ENCODE assay signal across 9 cellular contexts in the genomic region with DNA sequence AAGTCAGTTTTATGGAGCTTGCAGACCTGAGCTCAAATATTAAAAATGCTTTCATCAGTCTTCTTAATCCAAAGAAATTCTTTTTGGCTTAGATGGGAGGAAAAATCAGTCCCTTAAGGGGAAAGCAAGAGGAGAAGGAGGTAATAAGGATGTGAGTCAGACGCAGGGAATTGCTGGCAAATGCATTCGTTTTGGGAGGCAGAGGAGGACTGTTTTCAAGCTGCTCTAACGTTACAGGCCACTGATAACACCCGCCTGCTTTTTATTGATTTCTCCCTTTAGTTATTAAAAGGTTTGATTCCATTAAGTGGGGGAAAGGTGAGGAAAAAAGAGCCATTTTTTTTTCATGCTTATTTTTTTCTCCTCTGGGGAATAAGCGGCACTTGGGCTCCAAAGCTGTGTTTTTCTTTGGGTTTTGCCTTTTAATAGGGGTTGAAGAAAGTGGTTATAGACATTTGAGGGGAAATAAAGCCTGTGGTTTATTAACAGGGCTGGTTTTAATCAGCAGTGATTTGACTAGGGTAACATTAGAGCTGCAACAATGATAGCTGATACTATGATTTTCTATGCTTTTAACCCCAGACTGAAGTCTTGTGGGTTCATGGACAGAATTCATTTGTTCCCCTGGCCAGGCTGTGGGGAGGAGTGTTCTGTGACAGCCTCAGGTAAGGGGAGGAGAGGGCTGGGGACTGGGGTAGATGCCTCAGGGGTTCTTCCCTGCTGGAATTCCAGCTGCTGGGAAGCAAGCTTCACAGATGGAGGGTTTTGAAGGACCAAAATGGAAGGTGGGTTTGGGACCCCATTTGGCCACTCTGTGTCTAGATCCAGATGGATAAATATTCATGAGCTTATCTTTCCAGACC.
A peak's percentile ranks its signal among the peaks of the same experiment; 100 is the strongest.
DNase-seq lines count a peak whose midpoint lies in the region; ATAC-seq, FAIRE-seq and TF ChIP-seq lines count a peak whose summit lies in the region.
"Had no signal": no experiment of that assay in that cellular context is flagged by ENCODE, and none has a peak within 500 bp of the region (broad histone marks: within the 10 kb centered on the region; RNA-seq: fewer than 3 reads in every experiment).

No MANE protein-coding gene starts in this region.

- peak overlapping the region; percentile 78 for H3K27ac ChIP-seq in GM23248
- H3K27ac ChIP-seq in astrocyte (ENCODE audit: low read depth, low read length), result peak overlapping the region; percentile 44
- H3K27ac ChIP-seq in right cardiac atrium (ENCODE audit: low read length), result peak overlapping the region; percentile 78

- H3K79me2 ChIP-seq in GM23248 (ENCODE audit: insufficient read depth), result no peaks in the 10 kb centered on the region
- no peaks in the 10 kb centered on the region for H3K79me2 ChIP-seq in astrocyte (ENCODE audit: insufficient read depth, low read length)

- H3K27me3 ChIP-seq in GM23248 (replicated peaks; ENCODE audit: insufficient read depth), result no peaks in the 10 kb centered on the region
- H3K27me3 ChIP-seq in astrocyte (ENCODE audit: insufficient read depth, low read length), result no peaks in the 10 kb centered on the region
- no peaks in the 10 kb centered on the region for H3K27me3 ChIP-seq in right cardiac atrium (ENCODE audit: control insufficient read depth, insufficient read depth)
- H3K27me3 ChIP-seq in skeletal muscle satellite cell (ENCODE audit: control insufficient read depth, insufficient read depth, low read length), result no peaks in the 10 kb centered on the region

- intact Hi-C loops in right cardiac atrium (cut with DNase I), result no loop called here

- no peak for TF ChIP-seq CTCF in astrocyte (IDR thresholded peaks at IDR 0.05; ENCODE audit: insufficient read depth, low read depth, low read length)

- H4K20me1 ChIP-seq in GM23248 (ENCODE audit: insufficient read depth) (no peaks in the 10 kb centered on the region), astrocyte (ENCODE audit: insufficient read depth, low read length) (no peaks in the 10 kb centered on the region)

- H3K27me3 Mint-ChIP-seq in astrocyte (ENCODE audit: low read depth, unreplicated experiment), result no peaks in the 10 kb centered on the region
- H3K27me3 Mint-ChIP-seq in activated naive CD8-positive, alpha-beta T cell treated with anti-CD3 and anti-CD28 coated beads, Interleukin-2, amount 50 U/mL, for 24 hours, result peaks cover 4% of the 10 kb centered on the region

- no peak overlapping the region for H3K4me3 Mint-ChIP-seq in astrocyte (ENCODE audit: unreplicated experiment)
- no peak overlapping the region for H3K4me3 Mint-ChIP-seq in activated naive CD8-positive, alpha-beta T cell treated with anti-CD3 and anti-CD28 coated beads, Interleukin-2, amount 50 U/mL, for 24 hours

- H3K4me1 Mint-ChIP-seq in astrocyte (ENCODE audit: low read depth, unreplicated experiment), result peaks cover 28% of the 10 kb centered on the region
- peaks cover 5% of the 10 kb centered on the region for H3K4me1 Mint-ChIP-seq in activated naive CD8-positive, alpha-beta T cell treated with anti-CD3 and anti-CD28 coated beads, Interleukin-2, amount 50 U/mL, for 24 hours

- FAIRE-seq in astrocyte (lab: Jason Lieb, UNC), result peak; percentile 94
- FAIRE-seq: G401.6 had no signal

- H3K36me3 Mint-ChIP-seq in astrocyte (ENCODE audit: low read depth, unreplicated experiment), result no peaks in the 10 kb centered on the region
- no peaks in the 10 kb centered on the region for H3K36me3 Mint-ChIP-seq in activated naive CD8-positive, alpha-beta T cell treated with anti-CD3 and anti-CD28 coated beads, Interleukin-2, amount 50 U/mL, for 24 hours (ENCODE audit: low read depth)

- H3K9me2 ChIP-seq in GM23248 (ENCODE audit: insufficient read depth), result peaks cover 6% of the 10 kb centered on the region; the same call in 1 of the 2 replicates

- H3K4me1 ChIP-seq in GM23248 (ENCODE audit: insufficient read depth), result peaks cover 33% of the 10 kb centered on the region
- peaks cover 27% of the 10 kb centered on the region for H3K4me1 ChIP-seq in astrocyte (ENCODE audit: insufficient read depth, low read length)
- no peaks in the 10 kb centered on the region for H3K4me1 ChIP-seq in right cardiac atrium (ENCODE audit: control insufficient read depth, insufficient read depth, low read length)
- peaks cover 28% of the 10 kb centered on the region for H3K4me1 ChIP-seq in skeletal muscle satellite cell (ENCODE audit: control insufficient read depth, insufficient read depth, low read length)

- peak overlapping the region; percentile 75 for H3K27ac Mint-ChIP-seq in astrocyte (ENCODE audit: unreplicated experiment)
- H3K27ac Mint-ChIP-seq in activated naive CD8-positive, alpha-beta T cell treated with anti-CD3 and anti-CD28 coated beads, Interleukin-2, amount 50 U/mL, for 24 hours, result no peak overlapping the region

- H2AFZ ChIP-seq in GM23248 (peak overlapping the region; percentile 69), astrocyte (ENCODE audit: low read depth, low read length) (no peak overlapping the region)

- H3K9me3 ChIP-seq in GM23248 (ENCODE audit: low read depth), result no peaks in the 10 kb centered on the region
- no peaks in the 10 kb centered on the region for H3K9me3 ChIP-seq in astrocyte (ENCODE audit: insufficient read depth, low read depth, low read length)
- no peaks in the 10 kb centered on the region for H3K9me3 ChIP-seq in right cardiac atrium (ENCODE audit: control insufficient read depth, low read length)
- H3K9me3 ChIP-seq in skeletal muscle satellite cell (replicated peaks; ENCODE audit: low read length), result no peaks in the 10 kb centered on the region

- peak; percentile 89 to 92 for ATAC-seq in right cardiac atrium
- ATAC-seq in HG03045 (IDR thresholded peaks at IDR 0.05; ENCODE audit: unreplicated experiment), result no peak
- no peak for ATAC-seq in activated naive CD8-positive, alpha-beta T cell treated with anti-CD3 and anti-CD28 coated beads, Interleukin-2, amount 50 U/mL, for 24 hours

- peak overlapping the region; percentile 44 for H3K4me3 ChIP-seq in GM23248
- no peak overlapping the region for H3K4me3 ChIP-seq in astrocyte (ENCODE audit: insufficient read depth, low read depth, low read length)
- H3K4me3 ChIP-seq in right cardiac atrium (ENCODE audit: low read length), result no peak overlapping the region
- no peak overlapping the region for H3K4me3 ChIP-seq in skeletal muscle satellite cell (ENCODE audit: low read length)

- H3K9me3 Mint-ChIP-seq in astrocyte (ENCODE audit: unreplicated experiment), result no peaks in the 10 kb centered on the region
- H3K9me3 Mint-ChIP-seq in activated naive CD8-positive, alpha-beta T cell treated with anti-CD3 and anti-CD28 coated beads, Interleukin-2, amount 50 U/mL, for 24 hours, result no peaks in the 10 kb centered on the region

- 0 to 4% methylated on average over 5 of the region's 5 CpGs for WGBS in GM23248 (ENCODE audit: low coverage in 1 of 2, low lambda C conversion rate in 2 of 2, missing lambda C conversion rate in 2 of 2), 2 experiments
- 42% methylated on average over 5 of the region's 5 CpGs for WGBS in right cardiac atrium

- H3F3A ChIP-seq in GM23248 (ENCODE audit: insufficient read depth), result peaks cover 28% of the 10 kb centered on the region

- H3K4me2 ChIP-seq in GM23248 (ENCODE audit: unreplicated experiment) (peak overlapping the region; percentile 75), astrocyte (ENCODE audit: low read length) (peak overlapping the region; percentile 73), skeletal muscle satellite cell (ENCODE audit: low read length) (peak overlapping the region; percentile 54)

- in situ Hi-C loops in GM23248 (cut with MboI), result no loop called here

- H3K9ac ChIP-seq in GM23248 (peak overlapping the region; percentile 50), astrocyte (ENCODE audit: low read length) (peak overlapping the region; percentile 38), skeletal muscle satellite cell (ENCODE audit: low read depth, low read length) (peak overlapping the region; percentile 47)

- DNase-seq in GM23248, result peak; percentile 92
- DNase-seq in astrocyte (ENCODE audit: low read depth), result peak; percentile 95
- peak; percentile 58 to 74 (median 64) for DNase-seq in right cardiac atrium
- no peak for DNase-seq in cerebellar cortex (ENCODE audit: low spot score)
- no peak for DNase-seq in activated naive CD8-positive, alpha-beta T cell treated with anti-CD3 and anti-CD28 coated beads, Interleukin-2, amount 50 U/mL, for 24 hours
- no peak for DNase-seq in NCI-H1105 treated with DMSO at 0.1 percent for 48 hours (lab: John Stamatoyannopoulos, UW)

- H3K36me3 ChIP-seq in GM23248 (ENCODE audit: low read depth) (no peaks in the 10 kb centered on the region), astrocyte (ENCODE audit: insufficient read depth, low read length) (no peaks in the 10 kb centered on the region), skeletal muscle satellite cell (ENCODE audit: insufficient read depth, low read length) (no peaks in the 10 kb centered on the region)

Comparison
In these comparisons a context has a peak if more than half of its experiments do, and no peak if none do; other contexts are left out.
1. DNase-seq: peak in GM23248 (single experiment), astrocyte (single experiment) and right cardiac atrium (3 of 3); none in cerebellar cortex (single experiment), activated naive CD8-positive, alpha-beta T cell treated with anti-CD3 and anti-CD28 coated beads, Interleukin-2, amount 50 U/mL, for 24 hours (single experiment) and NCI-H1105 treated with DMSO at 0.1 percent for 48 hours (single experiment).
2. ATAC-seq: peak in right cardiac atrium (2 of 2); none in HG03045 (single experiment) and activated naive CD8-positive, alpha-beta T cell treated with anti-CD3 and anti-CD28 coated beads, Interleukin-2, amount 50 U/mL, for 24 hours (single experiment).
3. Peak in every context shown above with its lines, with median percentiles within 50 percentile points of each other: H3K27ac ChIP-seq, H3K4me2 ChIP-seq and H3K9ac ChIP-seq.